Comparison of ENCODE assay signal across 22 cellular contexts in genomic region chr15:58148120-58148519, GRCh38. TPM values are rescaled to one million over a fixed set of nuclear protein-coding genes. Genes with fewer than 3 reads are reported as not detected.
A peak's percentile ranks its signal among the peaks of the same experiment; 100 is the strongest.
DNase-seq lines count a peak whose midpoint lies in the region; ATAC-seq and TF ChIP-seq lines count a peak whose summit lies in the region.
"Had no signal": no experiment of that assay in that cellular context is flagged by ENCODE, and none has a peak within 500 bp of the region (broad histone marks: within the 10 kb centered on the region; RNA-seq: fewer than 3 reads in every experiment).

No MANE protein-coding gene starts in this region.

- H3K4me1 Mint-ChIP-seq in dendritic cell treated with granulocyte-macrophage colony-stimulating factor and Interleukin-4, amounts not matched to agents 40 ng/mL and 50 ng/mL, for 4 days (ENCODE audit: low read depth), result peaks cover 52% of the 10 kb centered on the region
- H3K4me1 Mint-ChIP-seq: CD4-positive, CD25-positive, alpha-beta regulatory T cell; GM23338; H9 had no signal

- TF ChIP-seq CTCF in HL-60 (IDR thresholded peaks at IDR 0.05; ENCODE audit: insufficient read depth, low read length), result no peak
- no peak for TF ChIP-seq CTCF in upper lobe of left lung (IDR thresholded peaks at IDR 0.05)

- no peaks in the 10 kb centered on the region for H4K20me1 ChIP-seq in BLaER1 treated with 17β-estradiol and CSF1 and Interleukin-3, amounts not matched to agents 10 nM and 100 nM

- peak overlapping the region in 6 of 11 experiments; percentile 69 to 97 (median 91); a peak in 13 of 22 replicates for H3K27ac ChIP-seq in BLaER1 treated with 17β-estradiol and CSF1 and Interleukin-3, amounts not matched to agents 10 nM and 100 nM
- 0 out of 2 replicates have a peak overlapping the region, but pooled peaks have one; percentile 74 for H3K27ac ChIP-seq in HL-60 (replicated peaks)
- H3K27ac ChIP-seq in upper lobe of left lung, result peak overlapping the region in 3 of 4 donors; percentile 80 to 86 (median 83)
- H3K27ac ChIP-seq: A549 had no signal

- H3K36me3 ChIP-seq in BLaER1 treated with 17β-estradiol and CSF1 and Interleukin-3, amounts not matched to agents 10 nM and 100 nM, result no peaks in the 10 kb centered on the region
- no peaks in the 10 kb centered on the region for H3K36me3 ChIP-seq in upper lobe of left lung
- H3K36me3 ChIP-seq: BE2C had no signal

- no peaks in the 10 kb centered on the region for H3K9me3 Mint-ChIP-seq in dendritic cell treated with granulocyte-macrophage colony-stimulating factor and Interleukin-4, amounts not matched to agents 40 ng/mL and 50 ng/mL, for 4 days
- H3K9me3 Mint-ChIP-seq: CD8-positive, alpha-beta T cell; GM23338; H9 had no signal

- H3K4me3 ChIP-seq in BLaER1 treated with 17β-estradiol and CSF1 and Interleukin-3, amounts not matched to agents 10 nM and 100 nM, result no peak overlapping the region
- H3K4me3 ChIP-seq in HL-60 (replicated peaks; ENCODE audit: insufficient read depth, low read length) (no peak overlapping the region), upper lobe of left lung (no peak overlapping the region)
- H3K4me3 ChIP-seq: A549, GM23338 had no signal

- H3K9ac ChIP-seq in BLaER1 treated with 17β-estradiol and CSF1 and Interleukin-3, amounts not matched to agents 10 nM and 100 nM, result peak overlapping the region in 5 of 11 experiments; percentile 33 to 85 (median 77); a peak in 6 of 22 replicates

- TF ChIP-seq EP300 in upper lobe of left lung (IDR thresholded peaks at IDR 0.05), result no peak

- no peaks in the 10 kb centered on the region for H3K27me3 ChIP-seq in BLaER1 treated with 17β-estradiol and CSF1 and Interleukin-3, amounts not matched to agents 10 nM and 100 nM
- no peaks in the 10 kb centered on the region for H3K27me3 ChIP-seq in HL-60 (ENCODE audit: insufficient read depth, poor library complexity, severe bottlenecking)
- no peaks in the 10 kb centered on the region for H3K27me3 ChIP-seq in upper lobe of left lung
- H3K27me3 ChIP-seq: BE2C had no signal

- no peak for TF ChIP-seq POLR2A in upper lobe of left lung (IDR thresholded peaks at IDR 0.05)

- H3K4me2 ChIP-seq in BLaER1 treated with 17β-estradiol and CSF1 and Interleukin-3, amounts not matched to agents 10 nM and 100 nM, result peak overlapping the region in 6 of 11 experiments; percentile 13 to 83 (median 71); a peak in 10 of 22 replicates
- H3K4me2 ChIP-seq: A549, GM23338 had no signal

- no peak overlapping the region for H3K4me3 Mint-ChIP-seq in dendritic cell treated with granulocyte-macrophage colony-stimulating factor and Interleukin-4, amounts not matched to agents 40 ng/mL and 50 ng/mL, for 4 days
- H3K4me3 Mint-ChIP-seq: CD4-positive, CD25-positive, alpha-beta regulatory T cell; CD8-positive, alpha-beta T cell; GM23338; H9 had no signal

- peaks cover 0 to 68% (median 27%) of the 10 kb centered on the region in 10 experiments; a peak in 13 of 20 replicates for H3K4me1 ChIP-seq in BLaER1 treated with 17β-estradiol and CSF1 and Interleukin-3, amounts not matched to agents 10 nM and 100 nM
- H3K4me1 ChIP-seq in upper lobe of left lung, result no peaks in the 10 kb centered on the region
- H3K4me1 ChIP-seq: Caco-2 had no signal

- peak overlapping the region; percentile 88 for H3K27ac Mint-ChIP-seq in dendritic cell treated with granulocyte-macrophage colony-stimulating factor and Interleukin-4, amounts not matched to agents 40 ng/mL and 50 ng/mL, for 4 days
- H3K27ac Mint-ChIP-seq: CD8-positive, alpha-beta T cell; GM23338; H9 had no signal

- intact Hi-C loops in dendritic cell treated with granulocyte-macrophage colony-stimulating factor and Interleukin-4, amounts not matched to agents 40 ng/mL and 50 ng/mL, for 4 days (cut with micrococcal nuclease), result loop anchor here (10.0 kb wide), 1 partner anchor 583 kb away; no protein-coding TSS in a partner anchor

- ATAC-seq in upper lobe of left lung (ENCODE audit: low FRiP score in 2 of 2), result no peak
- ATAC-seq in GM18907 (IDR thresholded peaks at IDR 0.05; ENCODE audit: unreplicated experiment), result no peak
- ATAC-seq: A549; CD8-positive, alpha-beta T cell; GM23338; HCT116 had no signal

- DNase-seq in HL-60 (ENCODE audit: low read depth in 1 of 2, low spot score in 1 of 2) (no peak), upper lobe of left lung (no peak), T-helper 1 cell (no peak), SHP77 treated with DMSO at 0.1 percent for 48 hours (lab: John Stamatoyannopoulos, UW) (no peak)
- DNase-seq: 8988T; ACHN; AML-193; BE2C; C1 segment of cervical spinal cord; Caco-2; CD4-positive, CD25-positive, alpha-beta regulatory T cell; CD8-positive, alpha-beta T cell; DMS153; DND-41; H9 had no signal

- H3K27me3 Mint-ChIP-seq in dendritic cell treated with granulocyte-macrophage colony-stimulating factor and Interleukin-4, amounts not matched to agents 40 ng/mL and 50 ng/mL, for 4 days, result no peaks in the 10 kb centered on the region

- no peaks in the 10 kb centered on the region for H3K9me3 ChIP-seq in BLaER1 treated with 17β-estradiol and CSF1 and Interleukin-3, amounts not matched to agents 10 nM and 100 nM (replicated peaks in 1 of 11)
- no peaks in the 10 kb centered on the region for H3K9me3 ChIP-seq in upper lobe of left lung
- H3K9me3 ChIP-seq: A549, BE2C, Caco-2 had no signal

- no peaks in the 10 kb centered on the region for H3K36me3 Mint-ChIP-seq in dendritic cell treated with granulocyte-macrophage colony-stimulating factor and Interleukin-4, amounts not matched to agents 40 ng/mL and 50 ng/mL, for 4 days (ENCODE audit: low read depth)
- H3K36me3 Mint-ChIP-seq: CD4-positive, CD25-positive, alpha-beta regulatory T cell; CD8-positive, alpha-beta T cell had no signal

RNA-seq across cellular contexts. Expression of gene AQP9, which starts 9.9 kb away (rescaled TPM):
- 10 to 100 TPM; 11.5 to 67.1 (median 25.5) TPM for total RNA-seq in upper lobe of left lung
- total RNA-seq: Caco-2; CD4-positive, CD25-positive, alpha-beta regulatory T cell; CD8-positive, alpha-beta T cell; GM23338; H4; H9 had no signal
